In the genomic region with DNA sequence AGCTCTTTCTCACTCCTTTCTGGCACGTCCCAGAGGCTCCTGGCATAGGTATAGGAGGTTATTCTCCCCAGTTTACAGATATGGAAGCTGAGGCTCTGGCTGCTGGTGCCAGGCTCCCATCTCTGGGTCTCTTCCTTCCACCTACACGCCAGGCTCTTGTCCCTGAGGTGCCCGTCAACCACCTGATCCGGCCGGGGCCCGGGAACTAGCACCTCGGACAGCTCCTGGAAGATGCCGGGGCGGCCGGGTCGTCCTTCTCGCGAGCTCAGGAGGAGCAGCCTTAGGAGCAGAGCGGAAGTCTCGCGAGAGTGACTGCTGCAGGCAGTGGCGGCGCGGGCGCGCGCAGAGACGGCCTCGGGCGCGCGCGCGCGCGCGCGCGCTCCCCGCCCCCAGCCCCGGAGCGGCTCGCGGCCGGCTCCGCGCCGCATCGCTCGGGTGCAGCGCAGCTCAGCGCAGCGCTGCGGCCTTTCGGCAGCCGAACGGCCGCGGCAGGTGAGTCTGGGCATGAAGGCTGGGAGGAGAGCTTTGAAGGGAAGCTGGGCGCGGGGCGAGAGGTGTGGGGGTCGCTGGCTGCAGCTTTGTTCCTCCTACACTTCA, we compare ENCODE assay signal across 8 cellular contexts. TPM values are rescaled to one million over a fixed set of nuclear protein-coding genes. Genes with fewer than 3 reads are reported as not detected.
DNase-seq lines count a peak whose midpoint lies in the region; TF ChIP-seq lines count a peak whose summit lies in the region.

Gene SCAMP5, plus strand, starts transcription at position 382 of the 597 bp plus-strand sequence. CDS start 16,277 bp downstream, outside the sequence.

- TF ChIP-seq CTCF in NB4 (IDR thresholded peaks at IDR 0.05; ENCODE audit: low read depth, low read length), result no peak
- TF ChIP-seq CTCF in stomach (IDR thresholded peaks at IDR 0.05), result no peak

- no peak within 1 kb of the TSS for H3K27ac ChIP-seq in GM23248
- no peak within 1 kb of the TSS for H3K27ac ChIP-seq in SK-N-MC
- H3K27ac ChIP-seq in stomach, result peak within 1 kb of the TSS; percentile 61 to 68 (median 68)

- H3K9me3 ChIP-seq in GM23248 (ENCODE audit: low read depth) (no peaks in the 10 kb centered on the region), SK-N-MC (ENCODE audit: low read depth, low read length) (no peaks in the 10 kb centered on the region), neuron (ENCODE audit: low read length) (peaks cover 4% of the 10 kb centered on the region), stomach (no peaks in the 10 kb centered on the region)

- in situ Hi-C loops in GM23248 (cut with MboI), result no loop called here

- H4K20me1 ChIP-seq in GM23248 (ENCODE audit: insufficient read depth), result no peaks in the 10 kb centered on the region

- intact Hi-C loops in stomach (cut with DNase I; ENCODE audit: low total_unique reads), result no loop called here

- H3F3A ChIP-seq in GM23248 (ENCODE audit: insufficient read depth), result no peaks in the 10 kb centered on the region

- no peaks in the 10 kb centered on the region for H3K79me2 ChIP-seq in GM23248 (ENCODE audit: insufficient read depth)

- H3K4me3 ChIP-seq in GM23248, result peak within 1 kb of the TSS; percentile 77
- H3K4me3 ChIP-seq in NB4 (ENCODE audit: low read depth, low read length), result peak within 1 kb of the TSS; percentile 56
- peak within 1 kb of the TSS; percentile 72 for H3K4me3 ChIP-seq in SK-N-MC
- peak within 1 kb of the TSS; percentile 79 for H3K4me3 ChIP-seq in neuron (ENCODE audit: low read length)
- peak within 1 kb of the TSS; percentile 63 to 85 (median 76) for H3K4me3 ChIP-seq in stomach

- peaks cover 15% of the 10 kb centered on the region; the same call in 1 of the 2 replicates for H3K27me3 ChIP-seq in GM23248 (replicated peaks; ENCODE audit: insufficient read depth)
- no peaks in the 10 kb centered on the region for H3K27me3 ChIP-seq in neuron (ENCODE audit: insufficient read depth, low read length)
- H3K27me3 ChIP-seq in stomach, result peaks cover 0 to 36% (median 0%) of the 10 kb centered on the region in 3 donors

- peak within 1 kb of the TSS; percentile 94 for H3K4me2 ChIP-seq in GM23248 (ENCODE audit: unreplicated experiment)

- 1 to 2% methylated on average over 53 to 58 of the region's 58 CpGs for whole genome bisulfite sequencing in GM23248 (ENCODE audit: low coverage in 1 of 2, low lambda C conversion rate in 2 of 2, missing lambda C conversion rate in 2 of 2), 2 experiments
- 1 to 4% (median 1%) methylated on average over 8 to 58 of the region's 58 CpGs for WGBS in stomach, 5 donors

- no peaks in the 10 kb centered on the region for H3K9me2 ChIP-seq in GM23248 (ENCODE audit: insufficient read depth)

- H3K36me3 ChIP-seq in GM23248 (ENCODE audit: low read depth), result no peaks in the 10 kb centered on the region
- H3K36me3 ChIP-seq in SK-N-MC (ENCODE audit: insufficient read depth, low read length), result no peaks in the 10 kb centered on the region
- H3K36me3 ChIP-seq in neuron (ENCODE audit: insufficient read depth, low read length), result peaks cover 2% of the 10 kb centered on the region
- H3K36me3 ChIP-seq in stomach, result no peaks in the 10 kb centered on the region

- H2AFZ ChIP-seq in GM23248 (peak within 1 kb of the TSS; percentile 95), neuron (ENCODE audit: low read depth, low read length) (peak within 1 kb of the TSS; percentile 56)

- TF ChIP-seq POLR2A in NB4 (IDR thresholded peaks at IDR 0.05; ENCODE audit: extremely low read depth, insufficient read length) (no peak), stomach (IDR thresholded peaks at IDR 0.05) (no peak)

- H3K4me1 ChIP-seq in GM23248 (ENCODE audit: insufficient read depth) (peaks cover 6% of the 10 kb centered on the region; the same call in 1 of the 2 replicates), neuron (ENCODE audit: insufficient read depth, low read length) (peaks cover 13% of the 10 kb centered on the region), stomach (peaks cover 15 to 40% (median 30%) of the 10 kb centered on the region in 4 donors)

- H3K9ac ChIP-seq in GM23248, result peak within 1 kb of the TSS; percentile 63
- no peak within 1 kb of the TSS for H3K9ac ChIP-seq in SK-N-MC (ENCODE audit: insufficient read length)

- DNase-seq in COR-L47 (lab: John Stamatoyannopoulos, UW) (peak; percentile 98), GM23248 (peak; percentile 98), NB4 (ENCODE audit: low read depth) (peak; percentile 95), SK-N-MC (ENCODE audit: low read depth, low spot score) (peak; percentile 76), germinal center (ENCODE audit: low spot score) (peak; percentile 93), stomach (peak; percentile 97)
- peak; percentile 92 for DNase-seq in activated naive CD4-positive, alpha-beta T cell treated with anti-CD3 and anti-CD28 coated beads, Interleukin-2, amount 50 U/mL, for 16 hours

- no peak for TF ChIP-seq EP300 in stomach (IDR thresholded peaks at IDR 0.05)

RNA-seq across cellular contexts. Expression of gene SCAMP5, which starts in this region (rescaled TPM):
- total RNA-seq in GM23248 (2014; rRNA removed; shearing (Covaris generic)), result 1.0 and 4.0 TPM in 2 replicates
- polyA plus RNA-seq in GM23248 (2016; fragmentation: Nextera tagmentation; extraction: Ambion mirVana) (0.23 TPM in 1 of 2 replicates, not detected in the other), stomach (10 to 100 TPM in 2 of 3 donors, 1 to 10 TPM in 1; 8.8 to 12.7 (median 12.4) TPM)
- total RNA-seq in stomach, result 10 to 100 TPM in 3 of 5 donors, 1 to 10 TPM in 2; 1.8 to 70.1 (median 13.4) TPM

Comparison
In these comparisons a context has a peak if more than half of its experiments do, and no peak if none do; other contexts are left out.
1. H3K27ac ChIP-seq: peak in stomach (5 of 5); none in GM23248 (single experiment) and SK-N-MC (single experiment).
2. Peak in every context shown above with its lines, with median percentiles within 50 percentile points of each other: DNase-seq and H3K4me3 ChIP-seq.